Comparison of ENCODE assay signal across 8 cellular contexts in genomic region chr9:129270903-129271431, GRCh38.
A peak's percentile ranks its signal among the peaks of the same experiment; 100 is the strongest.
DNase-seq lines count a peak whose midpoint lies in the region; ATAC-seq and TF ChIP-seq lines count a peak whose summit lies in the region.

No MANE protein-coding gene starts in this region.

- H3K36me3 ChIP-seq in lower lobe of right lung = no peaks in the 10 kb centered on the region

- peaks cover 6% of the 10 kb centered on the region for H3K4me1 ChIP-seq in lower lobe of right lung

- no peak overlapping the region for H3K4me3 ChIP-seq in lower lobe of right lung

- no peaks in the 10 kb centered on the region for H3K9me3 ChIP-seq in lower lobe of right lung

- intact Hi-C loops in lower lobe of right lung (cut with DNase I) (no loop called here), left colon (cut with DNase I, micrococcal nuclease) (no loop called here)

- TF ChIP-seq CTCF in lower lobe of right lung (IDR thresholded peaks at IDR 0.05) = no peak
- TF ChIP-seq CTCF in omental fat pad (IDR thresholded peaks at IDR 0.05) = no peak

- H3K27me3 ChIP-seq in lower lobe of right lung (ENCODE audit: low read depth) = no peaks in the 10 kb centered on the region

- DNase-seq in SW480 (ENCODE audit: low spot score) = peak; percentile 67
- peak; percentile 8 for DNase-seq in lower lobe of right lung
- DNase-seq in kidney tubule cell (ENCODE audit: low spot score) = no peak
- no peak for DNase-seq in left colon
- no peak for DNase-seq in omental fat pad (ENCODE audit: low spot score)
- no peak for DNase-seq in superior temporal gyrus (ENCODE audit: extremely low spot score)

- H3K27ac ChIP-seq in lower lobe of right lung = no peak overlapping the region

- ATAC-seq in GM18517 (IDR thresholded peaks at IDR 0.05; ENCODE audit: unreplicated experiment) (peak; percentile 55), HG02759 (IDR thresholded peaks at IDR 0.05; ENCODE audit: unreplicated experiment) (peak; percentile 66), lower lobe of right lung (no peak), left colon (no peak), omental fat pad (ENCODE audit: low FRiP score) (no peak)

Comparison
In these comparisons a context has a peak if more than half of its experiments do, and no peak if none do; other contexts are left out.
1. ATAC-seq: peak in GM18517 (single experiment) and HG02759 (single experiment); none in lower lobe of right lung (0 of 2), left colon (single experiment) and omental fat pad (single experiment).
2. DNase-seq: peak in SW480 (single experiment) and lower lobe of right lung (single experiment); none in kidney tubule cell (single experiment), left colon (0 of 2), omental fat pad (single experiment) and superior temporal gyrus (single experiment).